2 cellular contexts compared by ENCODE assay signal in the genomic region with DNA sequence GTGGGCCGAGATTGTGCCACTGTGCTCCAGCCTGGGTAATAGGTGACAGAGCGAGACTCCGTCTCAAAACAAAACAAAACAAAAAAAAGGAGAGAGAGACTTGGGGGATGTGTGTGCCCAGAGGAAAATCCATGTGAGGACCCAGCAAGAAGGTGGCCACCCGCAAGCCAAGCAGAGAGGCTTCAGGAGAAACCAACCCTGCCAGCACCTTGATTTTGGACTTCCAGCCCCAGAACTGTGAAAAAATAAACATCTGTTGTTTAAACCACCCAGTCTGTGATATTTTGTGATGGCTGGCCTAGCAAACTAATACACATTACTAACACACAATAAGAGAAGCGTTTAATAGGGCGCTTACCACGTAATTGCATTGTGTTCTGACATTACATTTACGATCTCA.
TF ChIP-seq lines count a peak whose summit lies in the region.

No MANE protein-coding gene starts in this region.

TF ChIP-seq in SK-N-SH, 30 proteins besides CTCF, POLR2A, EP300 and RAD21:
- no peak for TF ChIP-seq MEF2A (IDR thresholded peaks at IDR 0.05; ENCODE audit: borderline replicate concordance, low read depth)
- TF ChIP-seq, protein P1, sequence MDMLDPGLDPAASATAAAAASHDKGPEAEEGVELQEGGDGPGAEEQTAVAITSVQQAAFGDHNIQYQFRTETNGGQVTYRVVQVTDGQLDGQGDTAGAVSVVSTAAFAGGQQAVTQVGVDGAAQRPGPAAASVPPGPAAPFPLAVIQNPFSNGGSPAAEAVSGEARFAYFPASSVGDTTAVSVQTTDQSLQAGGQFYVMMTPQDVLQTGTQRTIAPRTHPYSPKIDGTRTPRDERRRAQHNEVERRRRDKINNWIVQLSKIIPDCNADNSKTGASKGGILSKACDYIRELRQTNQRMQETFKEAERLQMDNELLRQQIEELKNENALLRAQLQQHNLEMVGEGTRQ (IDR thresholded peaks at IDR 0.05; ENCODE audit: borderline replicate concordance, low read depth, low read length), result no peak
- no peak for TF ChIP-seq TEAD4 (IDR thresholded peaks at IDR 0.05; ENCODE audit: borderline replicate concordance, insufficient read depth)
- TF ChIP-seq, protein P2, sequence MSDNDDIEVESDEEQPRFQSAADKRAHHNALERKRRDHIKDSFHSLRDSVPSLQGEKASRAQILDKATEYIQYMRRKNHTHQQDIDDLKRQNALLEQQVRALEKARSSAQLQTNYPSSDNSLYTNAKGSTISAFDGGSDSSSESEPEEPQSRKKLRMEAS (IDR thresholded peaks at IDR 0.05; ENCODE audit: low read depth), result no peak
- TF ChIP-seq, protein P3, sequence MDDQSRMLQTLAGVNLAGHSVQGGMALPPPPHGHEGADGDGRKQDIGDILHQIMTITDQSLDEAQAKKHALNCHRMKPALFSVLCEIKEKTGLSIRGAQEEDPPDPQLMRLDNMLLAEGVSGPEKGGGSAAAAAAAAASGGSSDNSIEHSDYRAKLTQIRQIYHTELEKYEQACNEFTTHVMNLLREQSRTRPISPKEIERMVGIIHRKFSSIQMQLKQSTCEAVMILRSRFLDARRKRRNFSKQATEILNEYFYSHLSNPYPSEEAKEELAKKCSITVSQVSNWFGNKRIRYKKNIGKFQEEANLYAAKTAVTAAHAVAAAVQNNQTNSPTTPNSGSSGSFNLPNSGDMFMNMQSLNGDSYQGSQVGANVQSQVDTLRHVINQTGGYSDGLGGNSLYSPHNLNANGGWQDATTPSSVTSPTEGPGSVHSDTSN (IDR thresholded peaks at IDR 0.05), result no peak
- TF ChIP-seq TAF1 (IDR thresholded peaks at IDR 0.05; ENCODE audit: borderline replicate concordance, low read depth, low read length), result no peak
- no peak for TF ChIP-seq FOXM1 (IDR thresholded peaks at IDR 0.05; ENCODE audit: low read depth)
- no peak for TF ChIP-seq GATA2 (CRISPR knock-in tag; IDR thresholded peaks at IDR 0.05)
- TF ChIP-seq EZH2phosphoT487 (IDR thresholded peaks at IDR 0.05; ENCODE audit: borderline replicate concordance, low read depth), result no peak
- TF ChIP-seq SMC3 (IDR thresholded peaks at IDR 0.05; ENCODE audit: low read depth, low read length), result no peak
- no peak for TF ChIP-seq RCOR1 (IDR thresholded peaks at IDR 0.05; ENCODE audit: low read length)
- no peak for TF ChIP-seq FOSL2 (IDR thresholded peaks at IDR 0.05; ENCODE audit: borderline replicate concordance, low read depth)
- TF ChIP-seq, protein P4, sequence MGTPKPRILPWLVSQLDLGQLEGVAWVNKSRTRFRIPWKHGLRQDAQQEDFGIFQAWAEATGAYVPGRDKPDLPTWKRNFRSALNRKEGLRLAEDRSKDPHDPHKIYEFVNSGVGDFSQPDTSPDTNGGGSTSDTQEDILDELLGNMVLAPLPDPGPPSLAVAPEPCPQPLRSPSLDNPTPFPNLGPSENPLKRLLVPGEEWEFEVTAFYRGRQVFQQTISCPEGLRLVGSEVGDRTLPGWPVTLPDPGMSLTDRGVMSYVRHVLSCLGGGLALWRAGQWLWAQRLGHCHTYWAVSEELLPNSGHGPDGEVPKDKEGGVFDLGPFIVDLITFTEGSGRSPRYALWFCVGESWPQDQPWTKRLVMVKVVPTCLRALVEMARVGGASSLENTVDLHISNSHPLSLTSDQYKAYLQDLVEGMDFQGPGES (IDR thresholded peaks at IDR 0.05; ENCODE audit: low read depth, low read length), result no peak
- no peak for TF ChIP-seq CHD2 (IDR thresholded peaks at IDR 0.05; ENCODE audit: low read length, partially characterized antibody)
- no peak for TF ChIP-seq POLR2AphosphoS5 (IDR thresholded peaks at IDR 0.05; ENCODE audit: low read depth, low read length)

TF ChIP-seq in GM23338, 12 proteins besides CTCF, POLR2A, EP300 and RAD21:
- TF ChIP-seq STAT1 (IDR thresholded peaks at IDR 0.05; ENCODE audit: unreplicated experiment) (no peak), JUNB (IDR thresholded peaks at IDR 0.05; ENCODE audit: unreplicated experiment) (no peak), ZNF331 (CRISPR knock-in tag; IDR thresholded peaks at IDR 0.05; ENCODE audit: low read depth) (no peak), ZNF114 (CRISPR knock-in tag; IDR thresholded peaks at IDR 0.05) (no peak), EZH2 (IDR thresholded peaks at IDR 0.05; ENCODE audit: low read depth, unreplicated experiment) (no peak), CREB1 (CRISPR knock-in tag; IDR thresholded peaks at IDR 0.05; ENCODE audit: low read depth) (no peak)
